ENCODE assay signal across 22 cellular contexts in the genomic region with DNA sequence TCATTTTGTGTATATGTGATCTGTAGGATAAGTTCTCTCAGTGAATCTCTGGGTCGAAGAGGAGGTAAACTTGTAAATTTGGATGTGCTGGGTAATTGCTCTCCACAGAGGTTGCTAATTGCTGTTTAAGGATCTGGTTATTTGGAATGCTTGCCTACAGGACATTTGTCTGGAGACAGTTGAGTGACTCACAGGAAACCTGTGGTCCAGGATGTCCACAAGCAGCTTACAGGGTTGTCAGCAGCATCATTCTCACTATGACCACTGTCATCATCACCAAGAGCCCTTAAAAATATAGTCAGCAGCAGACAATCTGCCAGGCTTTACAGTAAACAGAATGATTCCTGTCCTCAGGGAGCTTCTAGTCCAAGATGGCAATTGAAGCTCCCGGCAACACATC. TPM values are rescaled to one million over a fixed set of nuclear protein-coding genes. Genes with fewer than 3 reads are reported as not detected.
"Had no signal": no experiment of that assay in that cellular context is flagged by ENCODE, and none has a peak within 500 bp of the region (broad histone marks: within the 10 kb centered on the region; RNA-seq: fewer than 3 reads in every experiment).

No MANE protein-coding gene starts in this region.

- H3K4me1 ChIP-seq: adrenal gland, esophagus muscularis mucosa, gastrocnemius medialis, spleen, upper lobe of right lung had no signal

- H3K36me3 Mint-ChIP-seq: natural killer cell treated with Interleukin-12 subunit alpha and Interleukin-12 subunit beta and Interleukin-15 and Interleukin-18, amount 100 ng/mL, for 72 hours had no signal

- H3K27ac Mint-ChIP-seq: activated CD8-positive, alpha-beta T cell treated with anti-CD3 and anti-CD28 coated beads, Interleukin-2, amount 10 ng/mL, durations not matched to agents 7 days and 5 days; activated naive CD4-positive, alpha-beta T cell treated with anti-CD3 and anti-CD28 coated beads, Interleukin-2, amount 50 U/mL, for 72 hours; activated T-helper 17 cell treated with anti-CD3 and anti-CD28 coated beads, Interleukin-2, amount 50 U/mL, for 72 hours; natural killer cell treated with Interleukin-12 subunit alpha and Interleukin-12 subunit beta and Interleukin-15 and Interleukin-18, amount 100 ng/mL, for 72 hours; progenitor cell of endocrine pancreas had no signal

- H3K4me1 Mint-ChIP-seq: activated T-helper 17 cell treated with anti-CD3 and anti-CD28 coated beads, Interleukin-2, amount 50 U/mL, for 72 hours had no signal

- H3K4me3 ChIP-seq: adrenal gland, coronary artery, esophagus muscularis mucosa, gastrocnemius medialis, spleen, upper lobe of right lung had no signal

- H3K27ac ChIP-seq: adrenal gland, coronary artery, esophagus muscularis mucosa, gastrocnemius medialis, spleen, upper lobe of right lung had no signal

- H3K4me3 Mint-ChIP-seq: activated CD8-positive, alpha-beta T cell treated with anti-CD3 and anti-CD28 coated beads, Interleukin-2, amount 10 ng/mL, durations not matched to agents 7 days and 5 days; activated T-helper 17 cell treated with anti-CD3 and anti-CD28 coated beads, Interleukin-2, amount 50 U/mL, for 72 hours; natural killer cell treated with Interleukin-12 subunit alpha and Interleukin-12 subunit beta and Interleukin-15 and Interleukin-18, amount 100 ng/mL, for 72 hours had no signal

- DNase-seq: activated CD4-positive, alpha-beta T cell treated with anti-CD3 and anti-CD28 coated beads for 1 hour; activated CD4-positive, alpha-beta T cell treated with anti-CD3 and anti-CD28 coated beads, Interleukin-2, amount 50 U/mL, for 1 hour; activated CD8-positive, alpha-beta T cell treated with anti-CD3 and anti-CD28 coated beads, Interleukin-2, amount 10 ng/mL, durations not matched to agents 7 days and 5 days; activated T-cell treated with anti-CD3 and anti-CD28 coated beads, Interleukin-2, amount 50 U/mL, for 1 hour; adrenal gland; cerebellar nuclear complex; gastrocnemius medialis; hippocampal formation; left ventricle myocardium superior; stimulated activated CD4-positive, alpha-beta T cell treated with anti-CD3 and anti-CD28 coated beads, Interleukin-4, amount 100 ng/mL, for 1 hour; stimulated activated naive CD4-positive, alpha-beta T cell treated with Interleukin-2 at 50 U/mL for 16 hours; upper lobe of right lung had no signal

- H3K36me3 ChIP-seq: adrenal gland, esophagus muscularis mucosa, gastrocnemius medialis, spleen, upper lobe of right lung had no signal

- H3K27me3 ChIP-seq: gastrocnemius medialis, upper lobe of right lung had no signal

- H3K9me3 ChIP-seq: adrenal gland, esophagus muscularis mucosa, gastrocnemius medialis, spleen, upper lobe of right lung had no signal

- H3K9me3 Mint-ChIP-seq: activated T-helper 17 cell treated with anti-CD3 and anti-CD28 coated beads, Interleukin-2, amount 50 U/mL, for 72 hours; natural killer cell treated with Interleukin-12 subunit alpha and Interleukin-12 subunit beta and Interleukin-15 and Interleukin-18, amount 100 ng/mL, for 72 hours had no signal

RNA-seq across cellular contexts. Expression of a gene that starts 31.2 kb away (rescaled TPM):
- total RNA-seq: osteocyte had no signal

RNA-seq across cellular contexts. Expression of a gene that starts 53.8 kb away (rescaled TPM):
- total RNA-seq: activated CD8-positive, alpha-beta T cell treated with anti-CD3 and anti-CD28 coated beads, Interleukin-2, amount 10 ng/mL, durations not matched to agents 7 days and 5 days; activated naive CD4-positive, alpha-beta T cell treated with anti-CD3 and anti-CD28 coated beads, Interleukin-2, amount 50 U/mL, for 72 hours; activated T-helper 17 cell treated with anti-CD3 and anti-CD28 coated beads, Interleukin-2, amount 50 U/mL, for 72 hours; astrocyte; gastrocnemius medialis; left ventricle myocardium superior; natural killer cell treated with Interleukin-12 subunit alpha and Interleukin-12 subunit beta and Interleukin-15 and Interleukin-18, amount 100 ng/mL, for 72 hours; osteocyte; T-helper 2 cell treated with Interferon-gamma antibody and Interleukin-4, amounts not matched to agents 100 ng/mL and 5 ng/mL, for 36 hours had no signal
